Comparison of ENCODE assay signal across 8 cellular contexts in the genomic region with DNA sequence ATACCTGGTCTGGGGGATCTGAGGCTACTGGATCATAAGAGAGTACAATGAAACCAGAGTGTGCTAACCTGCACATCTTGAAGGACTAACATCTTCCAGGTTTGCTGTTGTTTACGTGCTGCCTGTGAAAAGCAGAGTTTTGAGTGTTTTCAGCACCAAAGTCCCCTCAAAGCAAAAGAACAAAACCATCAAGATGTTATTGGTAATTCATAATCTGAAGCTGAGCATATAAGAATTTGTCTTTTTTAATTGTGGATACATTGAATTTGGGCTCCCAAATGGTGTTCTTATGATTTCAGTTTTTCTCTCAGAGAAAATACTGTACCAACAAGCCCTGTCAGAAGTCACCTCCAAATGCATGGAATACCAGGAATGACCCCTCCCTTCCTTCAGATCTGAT.
DNase-seq lines count a peak whose midpoint lies in the region; ATAC-seq, FAIRE-seq and TF ChIP-seq lines count a peak whose summit lies in the region.
"Had no signal": no experiment of that assay in that cellular context is flagged by ENCODE, and none has a peak within 500 bp of the region (broad histone marks: within the 10 kb centered on the region; RNA-seq: fewer than 3 reads in every experiment).

No MANE protein-coding gene starts in this region.

- BruUV-seq in OCI-LY7 (replicated peaks; lab: Mats Ljungman, UMichigan) (no TSS peak), endothelial cell of umbilical vein (replicated peaks; lab: Mats Ljungman, UMichigan) (no TSS peak)

- peak overlapping the region; percentile 64 for H3K27ac ChIP-seq in OCI-LY7 (ENCODE audit: low read depth, low read length, poor library complexity, severe bottlenecking)
- no peak overlapping the region for H3K27ac ChIP-seq in endothelial cell of umbilical vein (ENCODE audit: insufficient read depth, low read depth, low read length)
- H3K27ac ChIP-seq in smooth muscle cell (ENCODE audit: low read depth) = no peak overlapping the region

- peak overlapping the region; percentile 64 for H3K4me3 ChIP-seq in OCI-LY7 (ENCODE audit: low read depth, low read length, poor library complexity, severe bottlenecking)
- H3K4me3 ChIP-seq in endothelial cell of umbilical vein (replicated peaks in 1 of 3; ENCODE audit: insufficient read depth in 1 of 3, low read depth in 1 of 3, low read length in 3 of 3) = no peak overlapping the region
- H3K4me3 ChIP-seq in smooth muscle cell = peak overlapping the region; percentile 33

- H2AFZ ChIP-seq in OCI-LY7 (ENCODE audit: low read length) (peak overlapping the region; percentile 77), endothelial cell of umbilical vein (ENCODE audit: low read depth, low read length) (peak overlapping the region; percentile 11), smooth muscle cell (ENCODE audit: low read depth) (peak overlapping the region; percentile 83)

- WGBS in smooth muscle cell (ENCODE audit: low lambda C conversion rate) = 86% methylated on average over 1 of the region's 1 CpG

- H3K4me1 ChIP-seq in OCI-LY7 (ENCODE audit: insufficient read depth, low read length, poor library complexity, severe bottlenecking) (peaks cover 65% of the 10 kb centered on the region), endothelial cell of umbilical vein (ENCODE audit: control insufficient read depth, extremely low read depth, insufficient read depth, low read length) (peaks cover 17% of the 10 kb centered on the region), smooth muscle cell (ENCODE audit: low read depth) (peaks cover 6% of the 10 kb centered on the region)

- H3K79me2 ChIP-seq in OCI-LY7 (ENCODE audit: insufficient read depth, low read depth, low read length) = no peaks in the 10 kb centered on the region
- H3K79me2 ChIP-seq in endothelial cell of umbilical vein (ENCODE audit: control insufficient read depth, insufficient read depth, low read length) = no peaks in the 10 kb centered on the region
- H3K79me2 ChIP-seq in smooth muscle cell (ENCODE audit: low read depth) = no peaks in the 10 kb centered on the region

- no peak for FAIRE-seq in endothelial cell of umbilical vein (lab: Jason Lieb, UNC)

- H3K9me2 ChIP-seq in OCI-LY7 (ENCODE audit: insufficient read depth, low read length) = no peaks in the 10 kb centered on the region

- intact Hi-C loops in OCI-LY7 (cut with micrococcal nuclease; ENCODE audit: unreplicated experiment) (loop anchor here (2.0 to 10.0 kb wide), 3 partner anchors 109 to 432 kb away; partner anchors contain the start of gene BTG1), endothelial cell of umbilical vein (cut with micrococcal nuclease) (loop anchor here (1.0 kb wide), 1 partner anchor 45 kb away; no protein-coding TSS in a partner anchor)

- H3K4me2 ChIP-seq in OCI-LY7 (ENCODE audit: low read length) = peak overlapping the region; percentile 83
- peak overlapping the region; percentile 58 for H3K4me2 ChIP-seq in endothelial cell of umbilical vein (ENCODE audit: insufficient read depth, low read length)
- no peak overlapping the region for H3K4me2 ChIP-seq in smooth muscle cell

- H3K9ac ChIP-seq in endothelial cell of umbilical vein (replicated peaks; ENCODE audit: extremely low read depth, insufficient read depth, low read length) = no peak overlapping the region
- H3K9ac ChIP-seq in smooth muscle cell (ENCODE audit: low read depth) = no peak overlapping the region

- POLR2A ChIA-PET in OCI-LY7 (lab: Charles Lee) = interaction anchor here (1.1 to 3.4 kb wide), 2 partner anchors 14 to 110 kb away, joined by 3 to 9 read pairs; partner anchors contain the start of gene BTG1
- POLR2A ChIA-PET in endothelial cell of umbilical vein (lab: Charles Lee) = interaction anchor here (1.7 kb wide), 1 partner anchor 110 kb away, joined by 10 read pairs; the partner anchor contains the start of gene BTG1

- TF ChIP-seq CTCF in OCI-LY7 (conservative IDR thresholded peaks at IDR 0.05; ENCODE audit: low read length) (no peak), endothelial cell of umbilical vein (IDR thresholded peaks at IDR 0.05; ENCODE audit: extremely low read depth in 1 of 2, insufficient read depth in 1 of 2, low read depth in 1 of 2, low read length in 2 of 2) (no peak), smooth muscle cell (IDR thresholded peaks at IDR 0.05; ENCODE audit: borderline replicate concordance, insufficient read depth, poor library complexity, severe bottlenecking) (no peak)

- no peaks in the 10 kb centered on the region for H3K9me1 ChIP-seq in endothelial cell of umbilical vein (replicated peaks; ENCODE audit: control insufficient read depth, extremely low read depth, insufficient read depth, low read length)

- dilution Hi-C loops in endothelial cell of umbilical vein (cut with MboI; ENCODE audit: extremely low pct_ligation_motif_present, low sequenced_read_pairs) = no loop called here

- peak; percentile 5 for ATAC-seq in GM21367 (IDR thresholded peaks at IDR 0.05; ENCODE audit: unreplicated experiment)

- no peaks in the 10 kb centered on the region for H3F3A ChIP-seq in smooth muscle cell (ENCODE audit: low read depth)

- DNase-seq in OCI-LY7 (ENCODE audit: low spot score) (no peak), endothelial cell of umbilical vein (ENCODE audit: low read depth, low spot score) (no peak), smooth muscle cell (lab: John Stamatoyannopoulos, UW; ENCODE audit: unreplicated experiment) (no peak), NCI-H2029 treated with DMSO at 0.1 percent for 48 hours (lab: John Stamatoyannopoulos, UW) (no peak), NOMO-1 treated with dmso at 0.1 percent for 144 hours (lab: John Stamatoyannopoulos, UW; ENCODE audit: unreplicated experiment) (no peak), NCI-H345 (lab: John Stamatoyannopoulos, UW) (no peak)
- DNase-seq: SW 1271 had no signal

- no peaks in the 10 kb centered on the region for H3K36me3 ChIP-seq in OCI-LY7 (ENCODE audit: insufficient read depth, low read length)
- no peaks in the 10 kb centered on the region for H3K36me3 ChIP-seq in endothelial cell of umbilical vein (ENCODE audit: control insufficient read depth in 2 of 2, extremely low read depth in 1 of 2, insufficient read depth in 2 of 2, low read length in 2 of 2)
- H3K36me3 ChIP-seq in smooth muscle cell (ENCODE audit: low read depth) = no peaks in the 10 kb centered on the region

- no peaks in the 10 kb centered on the region for H3K27me3 ChIP-seq in endothelial cell of umbilical vein (ENCODE audit: control insufficient read depth in 2 of 2, insufficient read depth in 2 of 2, low read length in 2 of 2)
- no peaks in the 10 kb centered on the region for H3K27me3 ChIP-seq in smooth muscle cell (ENCODE audit: low read depth)

- CTCF ChIA-PET in OCI-LY7 (lab: Charles Lee; ENCODE audit: unreplicated experiment) (no interaction called here), endothelial cell of umbilical vein (lab: Charles Lee) (no interaction called here)

- no peaks in the 10 kb centered on the region for H4K20me1 ChIP-seq in OCI-LY7 (ENCODE audit: insufficient read depth, low read length)
- H4K20me1 ChIP-seq in endothelial cell of umbilical vein (replicated peaks; ENCODE audit: control insufficient read depth, extremely low read depth, insufficient read depth, low read length) = no peaks in the 10 kb centered on the region
- no peaks in the 10 kb centered on the region for H4K20me1 ChIP-seq in smooth muscle cell (ENCODE audit: low read depth)

- TF ChIP-seq POLR2A in endothelial cell of umbilical vein (IDR thresholded peaks at IDR 0.05; ENCODE audit: low read depth, low read length) = no peak

- H3K9me3 ChIP-seq in OCI-LY7 (ENCODE audit: low read length) = no peaks in the 10 kb centered on the region
- H3K9me3 ChIP-seq in endothelial cell of umbilical vein (replicated peaks; ENCODE audit: control insufficient read depth, insufficient read depth, low read length) = no peaks in the 10 kb centered on the region
- no peaks in the 10 kb centered on the region for H3K9me3 ChIP-seq in smooth muscle cell (replicated peaks; ENCODE audit: low read depth)

TF ChIP-seq in endothelial cell of umbilical vein, 7 proteins besides CTCF, POLR2A, EP300 and RAD21:
- TF ChIP-seq, protein P1, sequence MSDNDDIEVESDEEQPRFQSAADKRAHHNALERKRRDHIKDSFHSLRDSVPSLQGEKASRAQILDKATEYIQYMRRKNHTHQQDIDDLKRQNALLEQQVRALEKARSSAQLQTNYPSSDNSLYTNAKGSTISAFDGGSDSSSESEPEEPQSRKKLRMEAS (IDR thresholded peaks at IDR 0.05; ENCODE audit: insufficient read depth, insufficient read length) = no peak
- TF ChIP-seq JUN (IDR thresholded peaks at IDR 0.05; ENCODE audit: borderline replicate concordance, insufficient read depth, insufficient read length, low read depth) = no peak
- TF ChIP-seq GATA2 (IDR thresholded peaks at IDR 0.05; ENCODE audit: insufficient read depth, insufficient read length, low read depth, low read length) = no peak
- no peak for TF ChIP-seq MYC (IDR thresholded peaks at IDR 0.05; ENCODE audit: low read depth, low read length)
- no peak for TF ChIP-seq POLR2AphosphoS5 (IDR thresholded peaks at IDR 0.05; ENCODE audit: insufficient read depth, low read depth, low read length)
- TF ChIP-seq FOS (IDR thresholded peaks at IDR 0.05; ENCODE audit: borderline replicate concordance, insufficient read depth, low read length) = no peak
- TF ChIP-seq EZH2 (IDR thresholded peaks at IDR 0.05; ENCODE audit: borderline replicate concordance, low read depth, low read length, severe bottlenecking) = no peak
TF ChIP-seq in endothelial cell of umbilical vein: peak in this region for 0.

Comparison
In these comparisons a context has a peak if more than half of its experiments do, and no peak if none do; other contexts are left out.
1. H2AFZ ChIP-seq: peak in every context shown above with its lines; median percentile 83 in smooth muscle cell; 77 in OCI-LY7; 11 in endothelial cell of umbilical vein.
2. H3K4me3 ChIP-seq: peak in OCI-LY7 (single experiment) and smooth muscle cell (single experiment); none in endothelial cell of umbilical vein (0 of 3).